ENCODE assay signal across 8 cellular contexts in the genomic region with DNA sequence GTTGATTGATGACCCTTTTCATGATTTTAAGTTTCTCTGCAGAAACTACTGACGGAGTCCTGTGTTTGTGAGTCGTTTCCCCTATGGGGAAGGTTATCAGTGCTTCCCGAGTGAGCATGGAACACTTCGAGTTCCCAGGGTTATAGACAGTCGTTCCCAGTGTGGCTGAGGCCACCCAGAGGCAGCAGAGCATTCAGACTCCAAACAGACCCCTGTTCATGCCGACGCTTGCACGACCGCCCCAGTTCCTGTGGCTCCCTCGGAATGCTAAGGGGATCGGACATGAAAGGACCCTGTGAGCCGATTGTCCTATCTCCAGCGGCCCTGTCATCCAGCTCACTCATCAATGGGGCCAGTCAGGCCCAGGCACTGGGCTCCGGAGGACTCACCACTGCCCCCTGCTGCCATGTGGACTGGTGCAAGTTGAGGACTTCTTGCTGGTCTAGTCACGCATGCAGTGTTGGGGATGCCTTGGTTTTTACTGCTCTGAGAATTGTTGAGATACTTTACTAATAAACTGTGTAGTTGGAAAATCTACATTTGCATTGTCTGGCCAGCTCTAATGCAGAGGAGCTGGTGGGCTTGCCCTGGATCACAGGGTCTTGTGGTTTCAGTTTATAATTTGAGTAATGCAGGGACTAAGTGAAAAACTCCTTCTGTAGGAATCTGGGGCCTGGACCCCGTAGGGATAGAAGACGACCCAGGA. TPM values are rescaled to one million over a fixed set of nuclear protein-coding genes. Genes with fewer than 3 reads are reported as not detected.
DNase-seq lines count a peak whose midpoint lies in the region; ATAC-seq and TF ChIP-seq lines count a peak whose summit lies in the region.

No MANE protein-coding gene starts in this region.

- ATAC-seq in HG02938 (IDR thresholded peaks at IDR 0.05; ENCODE audit: unreplicated experiment) = no peak

- TF ChIP-seq CTCF in 22Rv1 (IDR thresholded peaks at IDR 0.05) = peak; percentile 94
- TF ChIP-seq CTCF in GM12865 (IDR thresholded peaks at IDR 0.05; ENCODE audit: insufficient read depth, low read depth, low read length, missing control alignments) = peak; percentile 83
- peak; percentile 80 for TF ChIP-seq CTCF in endothelial cell (IDR thresholded peaks at IDR 0.05; ENCODE audit: unreplicated experiment)

- peaks cover 9% of the 10 kb centered on the region for H3K27me3 Mint-ChIP-seq in endothelial cell (ENCODE audit: unreplicated experiment)

- H3K36me3 Mint-ChIP-seq in endothelial cell (ENCODE audit: low read depth, unreplicated experiment) = peaks cover 46% of the 10 kb centered on the region

- no peak overlapping the region for H3K4me3 ChIP-seq in GM12865 (ENCODE audit: low read depth, low read length)

- no peak overlapping the region for H3K27ac Mint-ChIP-seq in endothelial cell (ENCODE audit: unreplicated experiment)

- peaks cover 16% of the 10 kb centered on the region for H3K4me1 Mint-ChIP-seq in endothelial cell (ENCODE audit: unreplicated experiment)

- no peaks in the 10 kb centered on the region for H3K9me3 Mint-ChIP-seq in endothelial cell (ENCODE audit: unreplicated experiment)

- peak; percentile 81 for DNase-seq in GM12865 (ENCODE audit: low read depth)
- peak; percentile 63 to 66 for DNase-seq in NOMO-1 (lab: John Stamatoyannopoulos, UW; ENCODE audit: unreplicated experiment in 2 of 2)
- peak; percentile 47 for DNase-seq in activated CD8-positive, alpha-beta memory T cell treated with anti-CD3 and anti-CD28 coated beads, Interleukin-2, amount 50 U/mL, for 1 hour (ENCODE audit: extremely low read depth)
- DNase-seq in endothelial cell (ENCODE audit: low spot score) = peak; percentile 93
- peak; percentile 91 for DNase-seq in middle frontal gyrus (ENCODE audit: extremely low spot score, low spot score)
- peak; percentile 55 to 61 for DNase-seq in stimulated activated CD8-positive, alpha-beta memory T cell treated with anti-CD3 and anti-CD28 coated beads, Interleukin-4, amount 100 ng/mL, for 4 hours (ENCODE audit: low read depth in 2 of 2, low spot score in 1 of 2)

- no peak overlapping the region for H3K4me3 Mint-ChIP-seq in endothelial cell (ENCODE audit: unreplicated experiment)

- peak overlapping the region; percentile 93; the same call in 1 of the 2 replicates for H3K27ac ChIP-seq in 22Rv1

RNA-seq across cellular contexts. Expression of gene RPL13, which starts 3.1 kb away (rescaled TPM):
- total RNA-seq in endothelial cell (ENCODE audit: unreplicated experiment) = 2,070 TPM

RNA-seq across cellular contexts. Expression of gene CPNE7, which starts 18.2 kb away (rescaled TPM):
- total RNA-seq in endothelial cell (ENCODE audit: unreplicated experiment) = 5.5 TPM

RNA-seq across cellular contexts. Expression of gene SPG7, which starts 49.2 kb away (rescaled TPM):
- 207 TPM for total RNA-seq in endothelial cell (ENCODE audit: unreplicated experiment)

RNA-seq across cellular contexts. Expression of gene DPEP1, which starts 56.1 kb away (rescaled TPM):
- 118 TPM for total RNA-seq in endothelial cell (ENCODE audit: unreplicated experiment)
